In the genomic region with DNA sequence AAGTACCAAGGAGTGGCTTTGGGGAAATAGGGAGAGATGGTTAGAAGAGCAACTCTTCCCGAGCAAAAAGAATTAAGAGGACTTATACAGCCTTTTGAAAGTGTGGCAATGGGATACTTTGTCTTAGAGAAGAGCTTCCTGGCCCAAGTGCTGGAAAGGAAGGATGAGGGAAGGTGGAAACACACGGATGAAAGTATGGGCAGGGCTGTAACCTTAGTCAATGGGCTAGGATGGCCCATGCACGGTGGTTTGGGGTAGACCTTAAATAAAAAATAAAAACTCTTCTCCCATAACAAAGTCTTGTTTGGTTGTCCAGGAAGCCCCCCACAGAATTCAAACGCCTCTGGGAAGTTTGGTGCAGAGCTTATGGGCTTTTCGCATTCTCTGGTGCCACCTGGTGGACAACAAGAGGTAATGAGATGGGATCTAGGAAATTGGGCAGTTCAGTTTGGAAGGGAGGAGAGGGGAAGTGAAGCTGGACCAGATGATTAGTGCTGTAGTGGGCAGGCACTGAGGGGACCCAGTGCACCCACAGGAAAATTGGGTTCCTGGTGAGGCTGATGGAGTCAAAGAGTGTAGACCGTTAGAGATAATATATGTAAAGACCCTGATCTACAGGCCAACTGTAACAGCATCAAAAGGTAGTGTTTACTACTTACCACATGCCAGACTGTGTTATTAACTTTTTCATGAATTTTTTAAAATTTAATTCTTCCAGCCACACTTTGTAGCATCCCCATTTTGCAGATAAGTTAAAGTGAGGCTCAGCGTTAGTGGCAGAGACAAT, we compare ENCODE assay signal across 8 cellular contexts. TPM values are rescaled to one million over a fixed set of nuclear protein-coding genes. Genes with fewer than 3 reads are reported as not detected.
DNase-seq lines count a peak whose midpoint lies in the region; ATAC-seq and TF ChIP-seq lines count a peak whose summit lies in the region.

No MANE protein-coding gene starts in this region.

- no peaks in the 10 kb centered on the region for H3K9me3 ChIP-seq in NT2/D1 (ENCODE audit: insufficient read depth, low read length)

- DNase-seq in SIG-M5 treated with dmso at 0.1 percent for 504 hours (lab: John Stamatoyannopoulos, UW; ENCODE audit: unreplicated experiment) (peak; percentile 54), SIG-M5 (lab: John Stamatoyannopoulos, UW) (no peak), NT2/D1 (ENCODE audit: low read depth, low spot score) (peak; percentile 23), glutamatergic neuron (peak; percentile 28), retina (peak; percentile 60)
- DNase-seq in activated T-cell treated with anti-CD3 and anti-CD28 coated beads, Interleukin-2, amount 50 U/mL, for 24 hours: peak; percentile 47

- peak; percentile 76 for TF ChIP-seq CTCF in glutamatergic neuron (IDR thresholded peaks at IDR 0.05; ENCODE audit: partially characterized antibody, unreplicated experiment)

- no peaks in the 10 kb centered on the region for H3K4me1 Mint-ChIP-seq in activated T-cell treated with anti-CD3 and anti-CD28 coated beads, Interleukin-2, amount 50 U/mL, for 24 hours (ENCODE audit: low read depth)
- no peaks in the 10 kb centered on the region for H3K4me1 Mint-ChIP-seq in glutamatergic neuron (ENCODE audit: low read depth, unreplicated experiment)

- H3K27me3 ChIP-seq in NT2/D1 (ENCODE audit: insufficient read depth, insufficient read length): no peaks in the 10 kb centered on the region

- H3K4me3 ChIP-seq in NT2/D1 (ENCODE audit: insufficient read length, low read depth): no peak overlapping the region

- H3K9me3 Mint-ChIP-seq in activated T-cell treated with anti-CD3 and anti-CD28 coated beads, Interleukin-2, amount 50 U/mL, for 24 hours: no peaks in the 10 kb centered on the region
- no peaks in the 10 kb centered on the region for H3K9me3 Mint-ChIP-seq in glutamatergic neuron (ENCODE audit: unreplicated experiment)

- peaks cover 23% of the 10 kb centered on the region for H3K27me3 Mint-ChIP-seq in activated T-cell treated with anti-CD3 and anti-CD28 coated beads, Interleukin-2, amount 50 U/mL, for 24 hours
- peaks cover 3% of the 10 kb centered on the region for H3K27me3 Mint-ChIP-seq in glutamatergic neuron (ENCODE audit: unreplicated experiment)

- ATAC-seq in HG02885 (IDR thresholded peaks at IDR 0.05; ENCODE audit: poor library complexity, unreplicated experiment) (peak; percentile 79), HG03196 (IDR thresholded peaks at IDR 0.05; ENCODE audit: unreplicated experiment) (no peak)

- H3K4me3 Mint-ChIP-seq in activated T-cell treated with anti-CD3 and anti-CD28 coated beads, Interleukin-2, amount 50 U/mL, for 24 hours: no peak overlapping the region
- no peak overlapping the region for H3K4me3 Mint-ChIP-seq in glutamatergic neuron (ENCODE audit: unreplicated experiment)

- no peak overlapping the region for H3K9ac ChIP-seq in NT2/D1 (ENCODE audit: insufficient read length, low read depth)

- no peaks in the 10 kb centered on the region for H3K36me3 ChIP-seq in NT2/D1 (ENCODE audit: insufficient read depth, insufficient read length, low read length)

- no peaks in the 10 kb centered on the region for H3K36me3 Mint-ChIP-seq in activated T-cell treated with anti-CD3 and anti-CD28 coated beads, Interleukin-2, amount 50 U/mL, for 24 hours (ENCODE audit: low read depth)
- H3K36me3 Mint-ChIP-seq in glutamatergic neuron (ENCODE audit: unreplicated experiment): no peaks in the 10 kb centered on the region

- no peaks in the 10 kb centered on the region for H3K4me1 ChIP-seq in NT2/D1 (ENCODE audit: insufficient read depth, insufficient read length)

- H3K27ac Mint-ChIP-seq in activated T-cell treated with anti-CD3 and anti-CD28 coated beads, Interleukin-2, amount 50 U/mL, for 24 hours: no peak overlapping the region
- no peak overlapping the region for H3K27ac Mint-ChIP-seq in glutamatergic neuron (ENCODE audit: unreplicated experiment)

RNA-seq across cellular contexts. Expression of gene ENOX2, which starts 13.8 kb away (rescaled TPM):
- total RNA-seq in glutamatergic neuron (ENCODE audit: unreplicated experiment): 15.4 TPM
